8 cellular contexts compared by ENCODE assay signal in genomic region chr3:45145223-45145622, GRCh38. TPM values are rescaled to one million over a fixed set of nuclear protein-coding genes. Genes with fewer than 3 reads are reported as not detected.
DNase-seq lines count a peak whose midpoint lies in the region; ATAC-seq, FAIRE-seq and TF ChIP-seq lines count a peak whose summit lies in the region.

No MANE protein-coding gene starts in this region.

- H3K27me3 Mint-ChIP-seq in activated CD4-positive, alpha-beta T cell treated with anti-CD3 and anti-CD28 coated beads for 36 hours, result peaks cover 25% of the 10 kb centered on the region
- peaks cover 64% of the 10 kb centered on the region for H3K27me3 Mint-ChIP-seq in activated naive CD8-positive, alpha-beta T cell treated with anti-CD3 and anti-CD28 coated beads, Interleukin-2, amount 50 U/mL, for 24 hours

- H3K9ac ChIP-seq in kidney (ENCODE audit: low read length in 2 of 2) (peak overlapping the region in 1 of 2 donors; percentile 1), subcutaneous abdominal adipose tissue (ENCODE audit: low read length in 5 of 5) (peak overlapping the region in 1 of 5 donors; percentile 32)

- H3K4me1 ChIP-seq in kidney (ENCODE audit: control insufficient read depth in 1 of 2, insufficient read depth in 1 of 2, low read depth in 1 of 2, low read length in 2 of 2) (peaks cover 0 to 3% of the 10 kb centered on the region in 2 donors), subcutaneous abdominal adipose tissue (ENCODE audit: control insufficient read depth in 5 of 5, insufficient read depth in 5 of 5, low read length in 5 of 5) (peaks cover 0 to 16% (median 11%) of the 10 kb centered on the region in 5 donors)

- peaks cover 24% of the 10 kb centered on the region for H3K4me1 Mint-ChIP-seq in activated CD4-positive, alpha-beta T cell treated with anti-CD3 and anti-CD28 coated beads for 36 hours
- H3K4me1 Mint-ChIP-seq in activated naive CD8-positive, alpha-beta T cell treated with anti-CD3 and anti-CD28 coated beads, Interleukin-2, amount 50 U/mL, for 24 hours, result peaks cover 23% of the 10 kb centered on the region

- H3K36me3 ChIP-seq in kidney (ENCODE audit: control insufficient read depth in 1 of 2, insufficient read depth in 2 of 2, low read length in 2 of 2) (no peaks in the 10 kb centered on the region), subcutaneous abdominal adipose tissue (ENCODE audit: control insufficient read depth in 5 of 5, insufficient read depth in 5 of 5, low read length in 5 of 5) (no peaks in the 10 kb centered on the region)

- POLR2A ChIA-PET in activated CD4-positive, alpha-beta T cell treated with anti-CD3 and anti-CD28 coated beads for 36 hours (lab: Charles Lee), result no interaction called here

- H3K9me3 ChIP-seq in kidney (ENCODE audit: control insufficient read depth in 1 of 2, low read length in 2 of 2), result no peaks in the 10 kb centered on the region
- H3K9me3 ChIP-seq in subcutaneous abdominal adipose tissue (ENCODE audit: control insufficient read depth in 5 of 5, low read length in 5 of 5), result no peaks in the 10 kb centered on the region

- H3K27ac Mint-ChIP-seq in activated CD4-positive, alpha-beta T cell treated with anti-CD3 and anti-CD28 coated beads for 36 hours, result no peak overlapping the region
- H3K27ac Mint-ChIP-seq in activated naive CD8-positive, alpha-beta T cell treated with anti-CD3 and anti-CD28 coated beads, Interleukin-2, amount 50 U/mL, for 24 hours, result no peak overlapping the region

- ATAC-seq in activated CD4-positive, alpha-beta T cell treated with anti-CD3 and anti-CD28 coated beads for 36 hours, result no peak
- ATAC-seq in activated naive CD8-positive, alpha-beta T cell treated with anti-CD3 and anti-CD28 coated beads, Interleukin-2, amount 50 U/mL, for 24 hours, result no peak
- ATAC-seq in HG02610 (IDR thresholded peaks at IDR 0.05; ENCODE audit: unreplicated experiment), result no peak

- CTCF ChIA-PET in activated CD4-positive, alpha-beta T cell treated with anti-CD3 and anti-CD28 coated beads for 36 hours (lab: Charles Lee), result interaction anchor here (0.5 to 1.5 kb wide), 3 partner anchors 9 to 103 kb away, joined by 3 to 7 read pairs (median 3); no protein-coding TSS in a partner anchor

- intact Hi-C loops in activated CD4-positive, alpha-beta T cell treated with anti-CD3 and anti-CD28 coated beads for 36 hours (cut with DNase I, micrococcal nuclease), result no loop called here
- intact Hi-C loops in kidney (cut with DNase I), result no loop called here

- no peak overlapping the region for H3K27ac ChIP-seq in kidney (ENCODE audit: low read depth in 2 of 2, low read length in 2 of 2)
- H3K27ac ChIP-seq in subcutaneous abdominal adipose tissue (ENCODE audit: low read depth, low read length), result no peak overlapping the region

- DNase-seq in activated CD4-positive, alpha-beta T cell treated with anti-CD3 and anti-CD28 coated beads for 36 hours, result no peak
- DNase-seq in activated CD4-positive, alpha-beta T cell treated with anti-CD3 and anti-CD28 coated beads, Interleukin-2, amount 50 U/mL, for 48 hours, result no peak
- no peak for DNase-seq in activated naive CD8-positive, alpha-beta T cell treated with anti-CD3 and anti-CD28 coated beads, Interleukin-2, amount 50 U/mL, for 24 hours
- DNase-seq in kidney (no peak), kidney glomerular epithelial cell (lab: John Stamatoyannopoulos, UW) (no peak), DMS 273 (lab: John Stamatoyannopoulos, UW; ENCODE audit: unreplicated experiment) (no peak)

- peak overlapping the region; percentile 57 to 58 for H3K4me3 ChIP-seq in kidney (ENCODE audit: low read length in 2 of 2)
- H3K4me3 ChIP-seq in subcutaneous abdominal adipose tissue (ENCODE audit: low read depth in 1 of 5, low read length in 5 of 5), result peak overlapping the region; percentile 43 to 58 (median 53)

- no peak for FAIRE-seq in kidney (lab: Jason Lieb, UNC)

- peaks cover 4% of the 10 kb centered on the region for H3K36me3 Mint-ChIP-seq in activated CD4-positive, alpha-beta T cell treated with anti-CD3 and anti-CD28 coated beads for 36 hours (ENCODE audit: low read depth)
- H3K36me3 Mint-ChIP-seq in activated naive CD8-positive, alpha-beta T cell treated with anti-CD3 and anti-CD28 coated beads, Interleukin-2, amount 50 U/mL, for 24 hours (ENCODE audit: low read depth), result peaks cover 3% of the 10 kb centered on the region

- H3K27me3 ChIP-seq in subcutaneous abdominal adipose tissue (ENCODE audit: control insufficient read depth in 5 of 5, insufficient read depth in 4 of 5, low read length in 5 of 5), result peaks cover 21 to 29% (median 26%) of the 10 kb centered on the region in 5 donors

- H3K9me3 Mint-ChIP-seq in activated CD4-positive, alpha-beta T cell treated with anti-CD3 and anti-CD28 coated beads for 36 hours (ENCODE audit: low read depth), result no peaks in the 10 kb centered on the region
- peaks cover 5% of the 10 kb centered on the region for H3K9me3 Mint-ChIP-seq in activated naive CD8-positive, alpha-beta T cell treated with anti-CD3 and anti-CD28 coated beads, Interleukin-2, amount 50 U/mL, for 24 hours

- peak overlapping the region; percentile 78 for H3K4me3 Mint-ChIP-seq in activated CD4-positive, alpha-beta T cell treated with anti-CD3 and anti-CD28 coated beads for 36 hours
- peak overlapping the region; percentile 64 for H3K4me3 Mint-ChIP-seq in activated naive CD8-positive, alpha-beta T cell treated with anti-CD3 and anti-CD28 coated beads, Interleukin-2, amount 50 U/mL, for 24 hours

- TF ChIP-seq CTCF in kidney (IDR thresholded peaks at IDR 0.05; ENCODE audit: borderline replicate concordance, extremely low read depth, insufficient read depth), result no peak

RNA-seq across cellular contexts. Expression of gene CDCP1, which starts 1.0 kb away (rescaled TPM):
- 1 to 10 TPM; 3.7 to 5.8 TPM for total RNA-seq in activated CD4-positive, alpha-beta T cell treated with anti-CD3 and anti-CD28 coated beads for 36 hours
- 39.6 TPM for total RNA-seq in kidney
- 3.7 TPM for polyA plus RNA-seq in kidney (ENCODE audit: insufficient read depth, low read depth, low replicate concordance)
